ENCODE assay signal across 27 cellular contexts in genomic region chr15:31468911-31469800, GRCh38.
"Had no signal": no experiment of that assay in that cellular context is flagged by ENCODE, and none has a peak within 500 bp of the region (broad histone marks: within the 10 kb centered on the region; RNA-seq: fewer than 3 reads in every experiment).

No MANE protein-coding gene starts in this region.

- DNase-seq: activated CD4-positive, alpha-beta memory T cell treated with anti-CD3 and anti-CD28 coated beads, Interleukin-2, amount 10 ng/mL, durations not matched to agents 7 days and 5 days; activated CD4-positive, alpha-beta T cell treated with anti-CD3 and anti-CD28 coated beads for 1 hour; activated CD4-positive, alpha-beta T cell treated with anti-CD3 and anti-CD28 coated beads, Interleukin-2, amount 10 ng/mL, durations not matched to agents 7 days and 5 days; activated T-cell treated with anti-CD3 and anti-CD28 coated beads, Interleukin-2, amount 50 U/mL, for 1 hour; anterior cingulate cortex; dermis blood vessel endothelial cell; effector CD4-positive, alpha-beta T cell; gastrocnemius medialis; glutamatergic neuron; islet precursor cell; left cardiac atrium; midbrain; naive thymus-derived CD4-positive, alpha-beta T cell; retina; SK-N-SH; stimulated activated naive CD4-positive, alpha-beta T cell treated with Interleukin-2 at 50 U/mL for 16 hours; SW 1271; T-helper 9 cell; testis; transverse colon had no signal

- H3K36me3 ChIP-seq: gastrocnemius medialis, neural progenitor cell, transverse colon had no signal

- H3K36me3 Mint-ChIP-seq: memory B cell, neural progenitor cell had no signal

- H3K27me3 ChIP-seq: gastrocnemius medialis, neural progenitor cell, testis, transverse colon had no signal

- H3K4me3 ChIP-seq: gastrocnemius medialis, neural progenitor cell, smooth muscle cell, testis, transverse colon had no signal

- H3K4me1 ChIP-seq: gastrocnemius medialis, neural progenitor cell had no signal

- H3K27me3 Mint-ChIP-seq: activated CD4-positive, alpha-beta T cell treated with anti-CD3 and anti-CD28 coated beads, Interleukin-2, amount 10 ng/mL, durations not matched to agents 7 days and 5 days; activated naive CD4-positive, alpha-beta T cell treated with anti-CD3 and anti-CD28 coated beads, Interleukin-2, amount 50 U/mL, for 24 hours; naive thymus-derived CD4-positive, alpha-beta T cell had no signal

- H3K27ac ChIP-seq: gastrocnemius medialis, neural progenitor cell, testis, transverse colon, VCaP had no signal

- ATAC-seq: gastrocnemius medialis; left cardiac atrium; naive thymus-derived CD4-positive, alpha-beta T cell had no signal

- H3K9me3 Mint-ChIP-seq: activated CD4-positive, alpha-beta memory T cell treated with anti-CD3 and anti-CD28 coated beads, Interleukin-2, amount 10 ng/mL, durations not matched to agents 7 days and 5 days; activated CD4-positive, alpha-beta T cell treated with anti-CD3 and anti-CD28 coated beads, Interleukin-2, amount 10 ng/mL, durations not matched to agents 7 days and 5 days; memory B cell; naive thymus-derived CD4-positive, alpha-beta T cell; neural progenitor cell; T-helper 1 cell treated with Interleukin-12 subunit alpha and Interleukin-12 subunit beta and Interleukin-4 antibody, amounts not matched to agents 30 μg/mL and 1 μg/mL, for 36 hours had no signal

- H3K27ac Mint-ChIP-seq: activated CD4-positive, alpha-beta memory T cell treated with anti-CD3 and anti-CD28 coated beads, Interleukin-2, amount 10 ng/mL, durations not matched to agents 7 days and 5 days; activated CD4-positive, alpha-beta T cell treated with anti-CD3 and anti-CD28 coated beads, Interleukin-2, amount 10 ng/mL, durations not matched to agents 7 days and 5 days; activated naive CD4-positive, alpha-beta T cell treated with anti-CD3 and anti-CD28 coated beads, Interleukin-2, amount 50 U/mL, for 24 hours; memory B cell; neural progenitor cell; progenitor cell of endocrine pancreas; T-helper 1 cell treated with Interleukin-12 subunit alpha and Interleukin-12 subunit beta and Interleukin-4 antibody, amounts not matched to agents 30 μg/mL and 1 μg/mL, for 36 hours had no signal

- H3K9me3 ChIP-seq: gastrocnemius medialis, SK-N-SH, testis, transverse colon had no signal

- H3K4me3 Mint-ChIP-seq: activated CD4-positive, alpha-beta memory T cell treated with anti-CD3 and anti-CD28 coated beads, Interleukin-2, amount 10 ng/mL, durations not matched to agents 7 days and 5 days; activated CD4-positive, alpha-beta T cell treated with anti-CD3 and anti-CD28 coated beads, Interleukin-2, amount 10 ng/mL, durations not matched to agents 7 days and 5 days; activated naive CD4-positive, alpha-beta T cell treated with anti-CD3 and anti-CD28 coated beads, Interleukin-2, amount 50 U/mL, for 24 hours; memory B cell; naive thymus-derived CD4-positive, alpha-beta T cell; neural progenitor cell; T-helper 1 cell treated with Interleukin-12 subunit alpha and Interleukin-12 subunit beta and Interleukin-4 antibody, amounts not matched to agents 30 μg/mL and 1 μg/mL, for 36 hours had no signal
